In the genomic region with DNA sequence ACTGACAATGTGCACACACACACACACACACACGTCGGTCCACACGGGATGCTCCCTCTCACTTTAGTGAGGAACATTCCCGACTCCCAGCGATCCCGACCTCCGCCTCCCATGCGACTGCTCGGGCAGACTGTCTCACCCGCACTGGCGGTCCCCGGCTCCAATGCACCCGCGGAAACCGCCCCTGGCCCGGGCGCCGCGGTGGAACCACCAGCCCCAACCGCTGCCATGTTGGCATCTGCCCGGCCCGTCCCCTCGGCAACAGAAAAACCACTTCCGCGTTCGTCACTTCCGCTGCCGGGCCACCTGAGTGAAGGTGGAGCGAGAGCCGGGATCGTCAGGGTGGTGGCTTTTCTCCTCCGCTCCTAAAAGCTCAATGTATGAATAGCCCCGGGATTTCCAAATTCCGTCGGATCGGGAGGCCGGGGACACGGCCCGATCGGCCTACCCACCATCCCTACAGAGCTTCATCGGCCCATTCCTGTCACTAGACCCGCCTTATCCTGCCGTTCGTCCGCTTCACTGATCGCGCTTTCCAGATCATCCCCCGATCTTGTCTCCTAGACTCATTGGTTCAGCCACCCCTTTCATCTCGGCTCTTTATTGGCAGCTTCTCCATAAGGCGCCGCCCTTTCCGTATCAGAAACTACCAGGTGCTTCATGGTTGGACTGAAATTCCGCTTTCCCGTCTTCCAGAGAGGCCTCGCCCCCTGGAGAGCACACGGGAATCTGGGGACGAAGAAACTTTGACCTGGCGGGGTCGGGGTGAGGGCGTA, we compare ENCODE assay signal across 8 cellular contexts. TPM values are rescaled to one million over a fixed set of nuclear protein-coding genes. Genes with fewer than 3 reads are reported as not detected.
DNase-seq lines count a peak whose midpoint lies in the region; ATAC-seq and TF ChIP-seq lines count a peak whose summit lies in the region.

A gene (minus strand): TSS at position 240 of the 776 bp plus-strand sequence. CDS start 10 bp downstream, at position 230.

- peak within 1 kb of the TSS; percentile 94 for H3K27ac Mint-ChIP-seq in Calu3 (ENCODE audit: unreplicated experiment)

- H3K9me3 ChIP-seq in mucosa of rectum (ENCODE audit: control insufficient read depth in 2 of 2, low read length in 2 of 2): no peaks in the 10 kb centered on the region

- peak within 1 kb of the TSS; percentile 78 to 89 for H3K4me3 ChIP-seq in mucosa of rectum (ENCODE audit: low read length in 2 of 2)

- intact Hi-C loops in Calu3 (cut with micrococcal nuclease; ENCODE audit: unreplicated experiment): loop anchor here (10.0 kb wide), 2 partner anchors 47 to 107 kb away; a partner anchor contains a TSS

- peaks cover 16% of the 10 kb centered on the region for H3K4me1 Mint-ChIP-seq in Calu3 (ENCODE audit: low read depth, unreplicated experiment)

- no peak for TF ChIP-seq CTCF in Calu3 (IDR thresholded peaks at IDR 0.05; ENCODE audit: unreplicated experiment)

- peaks cover 51% of the 10 kb centered on the region for H3K36me3 Mint-ChIP-seq in Calu3 (ENCODE audit: insufficient read depth, unreplicated experiment)

- DNase-seq in Calu3 (peak; percentile 87), KG1 (lab: John Stamatoyannopoulos, UW) (peak; percentile 51), erythroblast (lab: John Stamatoyannopoulos, UW) (peak; percentile 84 to 85)
- peak; percentile 85 for DNase-seq in activated T-cell treated with anti-CD3 and anti-CD28 coated beads, Interleukin-2, amount 50 U/mL, for 1 hour
- DNase-seq in stimulated activated CD8-positive, alpha-beta memory T cell treated with anti-CD3 and anti-CD28 coated beads, Interleukin-4, amount 100 ng/mL, for 4 hours (ENCODE audit: low read depth in 2 of 2, low spot score in 1 of 2): peak; percentile 65 to 72

- no peaks in the 10 kb centered on the region for H3K27me3 ChIP-seq in mucosa of rectum (ENCODE audit: control insufficient read depth in 2 of 2, insufficient read depth in 2 of 2, low read length in 2 of 2)

- H3K4me3 Mint-ChIP-seq in Calu3 (ENCODE audit: low read depth, unreplicated experiment): peak within 1 kb of the TSS; percentile 97

- ATAC-seq in GM21529 (IDR thresholded peaks at IDR 0.05; ENCODE audit: unreplicated experiment): peak; percentile 58

- peak; percentile 88 for TF ChIP-seq POLR2A in erythroblast (IDR thresholded peaks at IDR 0.05; ENCODE audit: low read length)

- peaks cover 13 to 14% of the 10 kb centered on the region in 2 donors for H3K36me3 ChIP-seq in mucosa of rectum (ENCODE audit: control insufficient read depth in 2 of 2, insufficient read depth in 2 of 2, low read length in 2 of 2)

- peaks cover 5 to 17% of the 10 kb centered on the region in 2 donors for H3K4me1 ChIP-seq in mucosa of rectum (ENCODE audit: control insufficient read depth in 2 of 2, insufficient read depth in 2 of 2, low read length in 2 of 2)

- no TSS peak for BruUV-seq in Calu3 (replicated peaks; lab: Mats Ljungman, UMichigan)

- H3K9me3 Mint-ChIP-seq in Calu3 (ENCODE audit: low read depth, unreplicated experiment): no peaks in the 10 kb centered on the region

- H3K27me3 Mint-ChIP-seq in Calu3 (ENCODE audit: unreplicated experiment): no peaks in the 10 kb centered on the region

- CTCF ChIA-PET in Calu3 (lab: Charles Lee): interaction anchor here (0.6 to 1.2 kb wide), 5 partner anchors 14 to 255 kb away, joined by 3 to 4 read pairs (median 3); a partner anchor contains a TSS

- H3K27ac ChIP-seq in mucosa of rectum (ENCODE audit: low read depth in 2 of 2, low read length in 2 of 2): peak within 1 kb of the TSS; percentile 86 to 87

- peak within 1 kb of the TSS; percentile 69 to 74 for H3K9ac ChIP-seq in mucosa of rectum (ENCODE audit: low read depth in 1 of 2, low read length in 2 of 2)

TF ChIP-seq in PFSK-1, 5 proteins besides CTCF, POLR2A, EP300 and RAD21:
- peak; percentile 24; the same call in 1 of the 2 replicates for TF ChIP-seq SIN3A (IDR thresholded peaks at IDR 0.05; ENCODE audit: borderline replicate concordance, insufficient read depth, low read length)
- no peak for TF ChIP-seq FOXP2 (optimal IDR thresholded peaks at IDR 0.05; ENCODE audit: borderline replicate concordance, extremely low read depth, extremely low read length, insufficient read depth)
- TF ChIP-seq, protein P1, sequence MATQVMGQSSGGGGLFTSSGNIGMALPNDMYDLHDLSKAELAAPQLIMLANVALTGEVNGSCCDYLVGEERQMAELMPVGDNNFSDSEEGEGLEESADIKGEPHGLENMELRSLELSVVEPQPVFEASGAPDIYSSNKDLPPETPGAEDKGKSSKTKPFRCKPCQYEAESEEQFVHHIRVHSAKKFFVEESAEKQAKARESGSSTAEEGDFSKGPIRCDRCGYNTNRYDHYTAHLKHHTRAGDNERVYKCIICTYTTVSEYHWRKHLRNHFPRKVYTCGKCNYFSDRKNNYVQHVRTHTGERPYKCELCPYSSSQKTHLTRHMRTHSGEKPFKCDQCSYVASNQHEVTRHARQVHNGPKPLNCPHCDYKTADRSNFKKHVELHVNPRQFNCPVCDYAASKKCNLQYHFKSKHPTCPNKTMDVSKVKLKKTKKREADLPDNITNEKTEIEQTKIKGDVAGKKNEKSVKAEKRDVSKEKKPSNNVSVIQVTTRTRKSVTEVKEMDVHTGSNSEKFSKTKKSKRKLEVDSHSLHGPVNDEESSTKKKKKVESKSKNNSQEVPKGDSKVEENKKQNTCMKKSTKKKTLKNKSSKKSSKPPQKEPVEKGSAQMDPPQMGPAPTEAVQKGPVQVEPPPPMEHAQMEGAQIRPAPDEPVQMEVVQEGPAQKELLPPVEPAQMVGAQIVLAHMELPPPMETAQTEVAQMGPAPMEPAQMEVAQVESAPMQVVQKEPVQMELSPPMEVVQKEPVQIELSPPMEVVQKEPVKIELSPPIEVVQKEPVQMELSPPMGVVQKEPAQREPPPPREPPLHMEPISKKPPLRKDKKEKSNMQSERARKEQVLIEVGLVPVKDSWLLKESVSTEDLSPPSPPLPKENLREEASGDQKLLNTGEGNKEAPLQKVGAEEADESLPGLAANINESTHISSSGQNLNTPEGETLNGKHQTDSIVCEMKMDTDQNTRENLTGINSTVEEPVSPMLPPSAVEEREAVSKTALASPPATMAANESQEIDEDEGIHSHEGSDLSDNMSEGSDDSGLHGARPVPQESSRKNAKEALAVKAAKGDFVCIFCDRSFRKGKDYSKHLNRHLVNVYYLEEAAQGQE (IDR thresholded peaks at IDR 0.05; ENCODE audit: insufficient read depth in 1 of 2, low read depth in 2 of 2, low read length in 2 of 2): no peak
- peak; percentile 61; the same call in 1 of the 2 replicates for TF ChIP-seq TAF1 (IDR thresholded peaks at IDR 0.05; ENCODE audit: borderline replicate concordance, insufficient read depth, low read length)
- peak; percentile 74 for TF ChIP-seq POLR2AphosphoS5 (IDR thresholded peaks at IDR 0.05; ENCODE audit: low read depth, low read length)
TF ChIP-seq in PFSK-1: peak in this region for 3.

RNA-seq across cellular contexts. Expression of the gene that starts here (rescaled TPM):
- total RNA-seq in Calu3 (2022): 68.1 and 81.0 TPM in 2 replicates
- polyA plus RNA-seq in PFSK-1 (2012; ENCODE audit: insufficient read length, low read depth): 31.3 TPM

Comparison
In these comparisons a context has a peak if more than half of its experiments do, and no peak if none do; other contexts are left out.
1. Peak in every context shown above with its lines: DNase-seq, ATAC-seq, H3K4me3 ChIP-seq and H3K27ac ChIP-seq.